Comparison of ENCODE assay signal across 8 cellular contexts in genomic region chr5:131171276-131171815, GRCh38. TPM values are rescaled to one million over a fixed set of nuclear protein-coding genes. Genes with fewer than 3 reads are reported as not detected.
DNase-seq lines count a peak whose midpoint lies in the region; ATAC-seq and TF ChIP-seq lines count a peak whose summit lies in the region.

No MANE protein-coding gene starts in this region.

- H3K14ac ChIP-seq in H9 (ENCODE audit: insufficient read depth, low read length) = no peak overlapping the region; the same call in 1 of the 2 replicates

- H2BK12ac ChIP-seq in H9 (ENCODE audit: insufficient read length, low read depth, low read length) = no peak overlapping the region

- no peaks in the 10 kb centered on the region for H3K27me3 ChIP-seq in H9 (ENCODE audit: insufficient read depth, low read length)
- H3K27me3 ChIP-seq in psoas muscle (ENCODE audit: insufficient read depth in 3 of 3, low read length in 2 of 3) = no peaks in the 10 kb centered on the region

- no peak overlapping the region for H2AFZ ChIP-seq in H9 (ENCODE audit: low read length)

- no peak overlapping the region for H3K56ac ChIP-seq in H9 (ENCODE audit: insufficient read length, low read depth, low read length)

- H3T11ph ChIP-seq in H9 (ENCODE audit: low read length) = no peak overlapping the region

- H3K4me2 ChIP-seq in H9 (ENCODE audit: insufficient read depth, insufficient read length, low read length) = peak overlapping the region; percentile 95

- no peaks in the 10 kb centered on the region for H3K9me3 Mint-ChIP-seq in H9
- H3K9me3 Mint-ChIP-seq in activated CD4-positive, alpha-beta memory T cell treated with anti-CD3 and anti-CD28 coated beads, Interleukin-2, amount 10 ng/mL, durations not matched to agents 7 days and 5 days = no peaks in the 10 kb centered on the region

- no peak overlapping the region for H2BK120ac ChIP-seq in H9 (ENCODE audit: low read depth, low read length, poor library complexity, severe bottlenecking)

- H4K8ac ChIP-seq in H9 (replicated peaks; ENCODE audit: insufficient read length, low read depth, low read length) = no peak overlapping the region

- no peak overlapping the region for H2BK5ac ChIP-seq in H9 (ENCODE audit: insufficient read length, low read length)

- H4K5ac ChIP-seq in H9 (ENCODE audit: insufficient read length, low read depth, low read length) = no peak overlapping the region

- peak overlapping the region; percentile 79 for H3K9ac ChIP-seq in H9 (ENCODE audit: extremely low read depth, insufficient read length, low read length)

- no peaks in the 10 kb centered on the region for H4K20me1 ChIP-seq in H9 (ENCODE audit: control insufficient read depth, insufficient read depth, insufficient read length)

- intact Hi-C loops in psoas muscle (cut with DNase I) = loop anchor here (2.0 to 5.0 kb wide), 2 partner anchors 91 kb away; partner anchors contain the start of gene CDC42SE2 (in 1 of the 2)

- no peak overlapping the region for H3K4ac ChIP-seq in H9 (ENCODE audit: low read depth, low read length)

- H3K9me3 ChIP-seq in H9 (ENCODE audit: control insufficient read depth, low read depth, low read length) (no peaks in the 10 kb centered on the region), psoas muscle (no peaks in the 10 kb centered on the region)

- H3K23me2 ChIP-seq in H9 (ENCODE audit: insufficient read length, low read depth, low read length, poor library complexity, severe bottlenecking) = peaks cover 7% of the 10 kb centered on the region

- no peaks in the 10 kb centered on the region for H3K4me1 ChIP-seq in H9 (ENCODE audit: insufficient read depth, low read length)
- peaks cover 10% of the 10 kb centered on the region for H3K4me1 ChIP-seq in psoas muscle

- no peaks in the 10 kb centered on the region for H3K36me3 Mint-ChIP-seq in H9 (ENCODE audit: insufficient read depth in 1 of 3, low read depth in 3 of 3)
- peaks cover 9% of the 10 kb centered on the region for H3K36me3 Mint-ChIP-seq in activated CD4-positive, alpha-beta memory T cell treated with anti-CD3 and anti-CD28 coated beads, Interleukin-2, amount 10 ng/mL, durations not matched to agents 7 days and 5 days (ENCODE audit: low read depth)

- no peak overlapping the region for H3K23ac ChIP-seq in H9 (ENCODE audit: insufficient read length, low read depth, low read length)

- H2BK15ac ChIP-seq in H9 (ENCODE audit: low read depth, low read length) = no peak overlapping the region

- DNase-seq in AG10803 (ENCODE audit: low read depth) = no peak
- DNase-seq in H9 = no peak
- peak; percentile 26 for DNase-seq in activated CD4-positive, alpha-beta memory T cell treated with anti-CD3 and anti-CD28 coated beads, Interleukin-2, amount 10 ng/mL, durations not matched to agents 7 days and 5 days
- no peak for DNase-seq in fibroblast of the aortic adventitia (ENCODE audit: low read depth)
- DNase-seq in psoas muscle = no peak
- DNase-seq in omental fat pad (ENCODE audit: low spot score) = no peak
- DNase-seq in cortex of kidney (lab: John Stamatoyannopoulos, UW) = no peak
- DNase-seq in HT-29 (ENCODE audit: low spot score) = no peak

- no peak overlapping the region for H3K18ac ChIP-seq in H9 (ENCODE audit: insufficient read length, low read depth, low read length)

- TF ChIP-seq CTCF in AG10803 (conservative IDR thresholded peaks at IDR 0.05; ENCODE audit: low read length) (no peak), H9 (conservative IDR thresholded peaks at IDR 0.05) (no peak), fibroblast of the aortic adventitia (IDR thresholded peaks at IDR 0.05; ENCODE audit: insufficient read depth, low read length) (no peak), psoas muscle (IDR thresholded peaks at IDR 0.05) (no peak), omental fat pad (IDR thresholded peaks at IDR 0.05) (no peak)

- peaks cover 8 to 16% of the 10 kb centered on the region in 2 experiments for H3K4me1 Mint-ChIP-seq in H9
- peaks cover 52% of the 10 kb centered on the region for H3K4me1 Mint-ChIP-seq in activated CD4-positive, alpha-beta memory T cell treated with anti-CD3 and anti-CD28 coated beads, Interleukin-2, amount 10 ng/mL, durations not matched to agents 7 days and 5 days

- no peaks in the 10 kb centered on the region for H3K79me1 ChIP-seq in H9 (ENCODE audit: insufficient read depth, low read depth, low read length, poor library complexity, severe bottlenecking)

- no CpG with 5 or more reads among the region's 11 CpGs for WGBS in H9 (ENCODE audit: extremely low coverage, insufficient read length, low lambda C conversion rate)
- 4 to 6% (median 5%) methylated on average over 11 of the region's 11 CpGs for WGBS in psoas muscle, 3 donors

- H3K79me2 ChIP-seq in H9 (ENCODE audit: insufficient read depth, low read length) = no peaks in the 10 kb centered on the region

- no peak overlapping the region for H2BK20ac ChIP-seq in H9 (ENCODE audit: low read depth, low read length, poor library complexity, severe bottlenecking)

- H2AK5ac ChIP-seq in H9 (ENCODE audit: insufficient read length, low read length) = no peak overlapping the region

- no peaks in the 10 kb centered on the region for H3K27me3 Mint-ChIP-seq in H9 (ENCODE audit: low read depth)
- H3K27me3 Mint-ChIP-seq in activated CD4-positive, alpha-beta memory T cell treated with anti-CD3 and anti-CD28 coated beads, Interleukin-2, amount 10 ng/mL, durations not matched to agents 7 days and 5 days = no peaks in the 10 kb centered on the region

- peak overlapping the region; percentile 8 for H3K27ac ChIP-seq in H9 (ENCODE audit: insufficient read length, low read depth, low read length)
- H3K27ac ChIP-seq in psoas muscle = peak overlapping the region; percentile 85

- H3K4me3 Mint-ChIP-seq in H9 = peak overlapping the region; percentile 96 to 99
- peak overlapping the region; percentile 95 for H3K4me3 Mint-ChIP-seq in activated CD4-positive, alpha-beta memory T cell treated with anti-CD3 and anti-CD28 coated beads, Interleukin-2, amount 10 ng/mL, durations not matched to agents 7 days and 5 days

- H3K4me3 ChIP-seq in AG10803 (ENCODE audit: low read length) = peak overlapping the region; percentile 82
- H3K4me3 ChIP-seq in fibroblast of the aortic adventitia (ENCODE audit: low read depth, low read length) = peak overlapping the region; percentile 71
- H3K4me3 ChIP-seq in psoas muscle = peak overlapping the region; percentile 84

- H3K36me3 ChIP-seq in psoas muscle (ENCODE audit: insufficient read depth in 1 of 2, low read depth in 1 of 2) = no peaks in the 10 kb centered on the region

- no peak overlapping the region for H4K91ac ChIP-seq in H9 (ENCODE audit: insufficient read length, low read depth, low read length)

- peak overlapping the region; percentile 85 to 96 (median 94); a peak in 5 of 7 replicates for H3K27ac Mint-ChIP-seq in H9
- peak overlapping the region; percentile 85 for H3K27ac Mint-ChIP-seq in activated CD4-positive, alpha-beta memory T cell treated with anti-CD3 and anti-CD28 coated beads, Interleukin-2, amount 10 ng/mL, durations not matched to agents 7 days and 5 days

- ATAC-seq in psoas muscle = no peak
- ATAC-seq in omental fat pad (ENCODE audit: low FRiP score) = no peak

- CTCF ChIA-PET in activated CD4-positive, alpha-beta memory T cell treated with anti-CD3 and anti-CD28 coated beads, Interleukin-2, amount 10 ng/mL, durations not matched to agents 7 days and 5 days (lab: Charles Lee) = interaction anchor here (1.0 to 1.4 kb wide), 3 partner anchors 93 to 210 kb away, joined by 3 to 6 read pairs (median 4); partner anchors contain the start of gene CDC42SE2

- POLR2A ChIA-PET in activated CD4-positive, alpha-beta memory T cell treated with anti-CD3 and anti-CD28 coated beads, Interleukin-2, amount 10 ng/mL, durations not matched to agents 7 days and 5 days (lab: Charles Lee) = interaction anchor here (0.6 to 1.8 kb wide), 9 partner anchors 8 to 101 kb away, joined by 3 to 27 read pairs (median 6); partner anchors contain the start of gene CDC42SE2

RNA-seq across cellular contexts. Expression of gene LYRM7, which starts 0.6 kb away (rescaled TPM):
- 7.0 and 8.8 TPM in 2 replicates for total RNA-seq in H9 (2021)
- total RNA-seq in activated CD4-positive, alpha-beta memory T cell treated with anti-CD3 and anti-CD28 coated beads, Interleukin-2, amount 10 ng/mL, durations not matched to agents 7 days and 5 days = 10 to 100 TPM in 1 of 2 experiments, 1 to 10 TPM in 1; 9.8 to 11.9 TPM
- 4.4 and 12.9 TPM in 2 replicates for total RNA-seq in fibroblast of the aortic adventitia (ENCODE audit: low replicate concordance)
- 10 to 100 TPM; 21.4 to 31.0 (median 26.1) TPM for total RNA-seq in psoas muscle
- 10 to 100 TPM; 11.3 to 28.5 (median 12.5) TPM for polyA plus RNA-seq in psoas muscle
- 10 to 100 TPM in 1 of 4 donors, 1 to 10 TPM in 3; 4.4 to 11.9 (median 9.5) TPM for total RNA-seq in omental fat pad
- 1.9 and 3.0 TPM in 2 replicates for total RNA-seq in HT-29 (2014; rRNA removed; shearing (Covaris generic))

RNA-seq across cellular contexts. Expression of gene HINT1, which starts 6.3 kb away (rescaled TPM):
- 249 and 250 TPM in 2 replicates for total RNA-seq in H9 (2021)
- 100 to 1,000 TPM; 323 to 329 TPM for total RNA-seq in activated CD4-positive, alpha-beta memory T cell treated with anti-CD3 and anti-CD28 coated beads, Interleukin-2, amount 10 ng/mL, durations not matched to agents 7 days and 5 days
- 132 and 152 TPM in 2 replicates for total RNA-seq in fibroblast of the aortic adventitia (ENCODE audit: low replicate concordance)
- 100 to 1,000 TPM; 205 to 331 (median 236) TPM for total RNA-seq in psoas muscle
- polyA plus RNA-seq in psoas muscle = 100 to 1,000 TPM; 280 to 441 (median 388) TPM
- 100 to 1,000 TPM; 143 to 187 (median 161) TPM for total RNA-seq in omental fat pad
- total RNA-seq in HT-29 (2014; rRNA removed; shearing (Covaris generic)) = 132 and 136 TPM in 2 replicates
